Comparison of ENCODE assay signal across 8 cellular contexts in genomic region chr15:93028632-93029612, GRCh38.
DNase-seq lines count a peak whose midpoint lies in the region; ATAC-seq and TF ChIP-seq lines count a peak whose summit lies in the region.

No MANE protein-coding gene starts in this region.

- no peaks in the 10 kb centered on the region for H3K9me3 ChIP-seq in adrenal gland (replicated peaks in 1 of 3)
- H3K9me3 ChIP-seq in heart right ventricle, result no peaks in the 10 kb centered on the region
- no peaks in the 10 kb centered on the region for H3K9me3 ChIP-seq in psoas muscle

- H3K9me3 Mint-ChIP-seq in HFFc6, result no peaks in the 10 kb centered on the region; the same call in 1 of the 2 replicates

- TF ChIP-seq POLR2A in adrenal gland (IDR thresholded peaks at IDR 0.05), result peak in 1 of 2 donors; percentile 32

- peak overlapping the region; percentile 73 for H3K27ac Mint-ChIP-seq in HFFc6

- H3K4me3 Mint-ChIP-seq in HFFc6, result peak overlapping the region; percentile 57; the same call in 1 of the 2 replicates

- POLR2A ChIA-PET in AG04449 (lab: Yijun Ruan, JAX), result no interaction called here

- no peaks in the 10 kb centered on the region for H3K27me3 ChIP-seq in adrenal gland
- no peaks in the 10 kb centered on the region for H3K27me3 ChIP-seq in heart right ventricle
- no peaks in the 10 kb centered on the region for H3K27me3 ChIP-seq in psoas muscle (ENCODE audit: insufficient read depth in 3 of 3, low read length in 2 of 3)

- H3K4me3 ChIP-seq in AG04449 (ENCODE audit: low read depth, low read length) (no peak overlapping the region), adrenal gland (peak overlapping the region in 1 of 4 donors; percentile 10), heart right ventricle (no peak overlapping the region), psoas muscle (peak overlapping the region; percentile 41)

- peaks cover 0 to 36% of the 10 kb centered on the region in 2 donors for H3K36me3 ChIP-seq in adrenal gland (replicated peaks in 1 of 2)
- H3K36me3 ChIP-seq in heart right ventricle, result peaks cover 0 to 42% (median 16%) of the 10 kb centered on the region in 9 donors
- H3K36me3 ChIP-seq in psoas muscle (ENCODE audit: insufficient read depth in 1 of 2, low read depth in 1 of 2), result peaks cover 3 to 29% of the 10 kb centered on the region in 2 donors

- CTCF ChIA-PET in AG04449 (lab: Yijun Ruan, JAX), result interaction anchor here (0.7 to 14.8 kb wide), 21 partner anchors 10 to 1295 kb away, joined by 3 to 184 read pairs (median 5); no protein-coding TSS in a partner anchor

- H3K4me1 ChIP-seq in adrenal gland (replicated peaks in 1 of 2) (peaks cover 24 to 40% of the 10 kb centered on the region in 2 donors), heart right ventricle (peaks cover 24 to 72% (median 55%) of the 10 kb centered on the region in 9 donors), psoas muscle (peaks cover 57% of the 10 kb centered on the region)

- peaks cover 24% of the 10 kb centered on the region for H3K36me3 Mint-ChIP-seq in HFFc6 (ENCODE audit: low read depth)

- H3K27ac ChIP-seq in adrenal gland, result peak overlapping the region; percentile 70 to 96 (median 85)
- peak overlapping the region; percentile 70 to 91 (median 86) for H3K27ac ChIP-seq in heart right ventricle
- H3K27ac ChIP-seq in psoas muscle, result peak overlapping the region; percentile 90

- ATAC-seq in heart right ventricle (peak; percentile 63 to 80 (median 77)), psoas muscle (peak; percentile 74 to 82 (median 80)), GM18870 (IDR thresholded peaks at IDR 0.05; ENCODE audit: unreplicated experiment) (no peak), HG02970 (IDR thresholded peaks at IDR 0.05; ENCODE audit: low FRiP score, unreplicated experiment) (no peak)

- peaks cover 31% of the 10 kb centered on the region for H3K4me1 Mint-ChIP-seq in HFFc6 (ENCODE audit: low read depth)

- intact Hi-C loops in adrenal gland (cut with DNase I), result loop anchor here in 1 of 2 donors (10.0 kb wide), 1 partner anchor 224 kb away; no protein-coding TSS in a partner anchor
- intact Hi-C loops in heart right ventricle (cut with DNase I), result loop anchor here in 2 of 10 donors (2.0 to 10.0 kb wide), 2 partner anchors 234 to 1092 kb away; no protein-coding TSS in a partner anchor
- intact Hi-C loops in psoas muscle (cut with DNase I), result loop anchor here (5.0 to 10.0 kb wide), 2 partner anchors 224 to 227 kb away; no protein-coding TSS in a partner anchor

- DNase-seq in AG04449 (ENCODE audit: low read depth, low spot score), result peak; percentile 69
- peak; percentile 57 for DNase-seq in HFFc6
- DNase-seq in adrenal gland, result peak; percentile 79 to 98 (median 94)
- DNase-seq in heart right ventricle, result peak; percentile 77 to 86
- DNase-seq in psoas muscle, result peak; percentile 92 to 95
- DNase-seq in NCI-H1436 (lab: John Stamatoyannopoulos, UW), result no peak

- WGBS in adrenal gland, 4 donors, result 29 to 35% (median 34%) methylated on average over 20 to 30 of the region's 30 CpGs
- WGBS in heart right ventricle, 2 donors, result 38 to 41% methylated on average over 30 of the region's 30 CpGs
- WGBS in psoas muscle, 3 donors, result 15 to 32% (median 20%) methylated on average over 30 of the region's 30 CpGs

- H3K27me3 Mint-ChIP-seq in HFFc6 (ENCODE audit: insufficient read depth), result peaks cover 32% of the 10 kb centered on the region

- TF ChIP-seq CTCF in AG04449 (IDR thresholded peaks at IDR 0.05; ENCODE audit: insufficient read depth, low read length, missing control alignments), result no peak
- TF ChIP-seq CTCF in HFFc6 (IDR thresholded peaks at IDR 0.05), result no peak
- TF ChIP-seq CTCF in adrenal gland (IDR thresholded peaks at IDR 0.05), result no peak
- no peak for TF ChIP-seq CTCF in heart right ventricle (IDR thresholded peaks at IDR 0.05)
- no peak for TF ChIP-seq CTCF in psoas muscle (IDR thresholded peaks at IDR 0.05)

Comparison
In these comparisons a context has a peak if more than half of its experiments do, and no peak if none do; other contexts are left out.
1. ATAC-seq: peak in heart right ventricle (8 of 8) and psoas muscle (4 of 4); none in GM18870 (single experiment) and HG02970 (single experiment).
2. Peak in every context shown above with its lines, with median percentiles within 50 percentile points of each other: H3K27ac ChIP-seq.